ENCODE assay signal across 9 cellular contexts in genomic region chr7:101813414-101814019, GRCh38. TPM values are rescaled to one million over a fixed set of nuclear protein-coding genes. Genes with fewer than 3 reads are reported as not detected.
A peak's percentile ranks its signal among the peaks of the same experiment; 100 is the strongest.
DNase-seq lines count a peak whose midpoint lies in the region; ATAC-seq and TF ChIP-seq lines count a peak whose summit lies in the region.
"Had no signal": no experiment of that assay in that cellular context is flagged by ENCODE, and none has a peak within 500 bp of the region (broad histone marks: within the 10 kb centered on the region; RNA-seq: fewer than 3 reads in every experiment).

No MANE protein-coding gene starts in this region.

- POLR2A ChIA-PET in activated B cell treated with CpG ODN at 0.5 μM for 24 hours (lab: Charles Lee) = interaction anchor here (1.0 to 1.2 kb wide), 3 partner anchors 43 to 178 kb away, joined by 3 to 8 read pairs (median 5); no protein-coding TSS in a partner anchor

- peaks cover 37% of the 10 kb centered on the region for H3K27me3 ChIP-seq in iPS-20b (ENCODE audit: insufficient read depth, low read length)
- H3K27me3 ChIP-seq in thymus (ENCODE audit: control insufficient read depth, insufficient read depth) = peaks cover 2% of the 10 kb centered on the region

- intact Hi-C loops in activated B cell treated with CpG ODN at 0.5 μM for 24 hours (cut with micrococcal nuclease) = loop anchor here (1.0 to 10.0 kb wide), 3 partner anchors 125 to 423 kb away; no protein-coding TSS in a partner anchor

- no peak for ATAC-seq in activated T-cell treated with anti-CD3 and anti-CD28 coated beads, Interleukin-2, amount 50 U/mL, for 4 hours
- no peak for ATAC-seq in activated B cell treated with CpG ODN at 0.5 μM for 24 hours (ENCODE audit: low read depth)
- ATAC-seq in HG03095 (IDR thresholded peaks at IDR 0.05; ENCODE audit: unreplicated experiment) = no peak
- ATAC-seq in GM19035 (IDR thresholded peaks at IDR 0.05; ENCODE audit: unreplicated experiment) = no peak
- ATAC-seq in HG03045 (IDR thresholded peaks at IDR 0.05; ENCODE audit: unreplicated experiment) = no peak

- H3K4me1 Mint-ChIP-seq in activated T-cell treated with anti-CD3 and anti-CD28 coated beads, Interleukin-2, amount 50 U/mL, for 4 hours (ENCODE audit: low read depth) = peaks cover 18% of the 10 kb centered on the region
- peaks cover 15% of the 10 kb centered on the region for H3K4me1 Mint-ChIP-seq in activated B cell treated with CpG ODN at 0.5 μM for 24 hours

- H3K9ac ChIP-seq in iPS-20b (ENCODE audit: low read depth, low read length) = no peak overlapping the region

- H3K27me3 Mint-ChIP-seq in activated T-cell treated with anti-CD3 and anti-CD28 coated beads, Interleukin-2, amount 50 U/mL, for 4 hours (ENCODE audit: low read depth) = no peaks in the 10 kb centered on the region
- no peaks in the 10 kb centered on the region for H3K27me3 Mint-ChIP-seq in activated B cell treated with CpG ODN at 0.5 μM for 24 hours

- WGBS in thymus = 56% methylated on average over 5 of the region's 5 CpGs

- H3K27ac Mint-ChIP-seq in activated B cell treated with CpG ODN at 0.5 μM for 24 hours = no peak overlapping the region

- no peaks in the 10 kb centered on the region for H3K9me3 ChIP-seq in iPS-20b (ENCODE audit: insufficient read depth, low read depth, low read length)
- no peaks in the 10 kb centered on the region for H3K9me3 ChIP-seq in thymus (ENCODE audit: control insufficient read depth)

- DNase-seq in activated T-cell treated with anti-CD3 and anti-CD28 coated beads, Interleukin-2, amount 50 U/mL, for 4 hours = no peak
- DNase-seq in activated T-cell treated with anti-CD3 and anti-CD28 coated beads for 4 hours (no peak), activated B cell treated with CpG ODN at 0.5 μM for 24 hours (no peak)

- peak overlapping the region; percentile 36; the same call in 1 of the 2 replicates for H3K4me3 ChIP-seq in iPS-20b (ENCODE audit: low read length)
- peak overlapping the region; percentile 98 for H3K4me3 ChIP-seq in thymus (ENCODE audit: low read length)

- no peaks in the 10 kb centered on the region for H3K36me3 Mint-ChIP-seq in activated T-cell treated with anti-CD3 and anti-CD28 coated beads, Interleukin-2, amount 50 U/mL, for 4 hours (ENCODE audit: insufficient read depth)
- H3K36me3 Mint-ChIP-seq in activated B cell treated with CpG ODN at 0.5 μM for 24 hours (ENCODE audit: low read depth) = peaks cover 4% of the 10 kb centered on the region

- no peak for TF ChIP-seq CTCF in activated B cell treated with CpG ODN at 0.5 μM for 24 hours (IDR thresholded peaks at IDR 0.05)

- H3K36me3 ChIP-seq in iPS-20b (ENCODE audit: insufficient read depth, low read depth, low read length) (no peaks in the 10 kb centered on the region), thymus (ENCODE audit: control insufficient read depth, insufficient read depth) (no peaks in the 10 kb centered on the region)

- peak overlapping the region; percentile 74 for H3K4me3 Mint-ChIP-seq in activated T-cell treated with anti-CD3 and anti-CD28 coated beads, Interleukin-2, amount 50 U/mL, for 4 hours
- H3K4me3 Mint-ChIP-seq in activated B cell treated with CpG ODN at 0.5 μM for 24 hours = peak overlapping the region; percentile 69

- peaks cover 11% of the 10 kb centered on the region; the same call in 1 of the 2 replicates for H3K4me1 ChIP-seq in iPS-20b (ENCODE audit: insufficient read depth, low read length)
- H3K4me1 ChIP-seq in thymus (ENCODE audit: control insufficient read depth, insufficient read depth, low read length) = peaks cover 3% of the 10 kb centered on the region

- H3K9me3 Mint-ChIP-seq in activated T-cell treated with anti-CD3 and anti-CD28 coated beads, Interleukin-2, amount 50 U/mL, for 4 hours = no peaks in the 10 kb centered on the region
- no peaks in the 10 kb centered on the region for H3K9me3 Mint-ChIP-seq in activated B cell treated with CpG ODN at 0.5 μM for 24 hours

- H3K27ac ChIP-seq in iPS-20b (ENCODE audit: low read length) = no peak overlapping the region
- no peak overlapping the region for H3K27ac ChIP-seq in thymus (ENCODE audit: low read depth)
- H3K27ac ChIP-seq: epithelial cell of prostate had no signal

- CTCF ChIA-PET in activated B cell treated with CpG ODN at 0.5 μM for 24 hours (lab: Charles Lee) = interaction anchor here (1.0 to 1.6 kb wide), 6 partner anchors 10 to 270 kb away, joined by 3 to 19 read pairs (median 4); no protein-coding TSS in a partner anchor

RNA-seq across cellular contexts. Expression of gene CUX1, which starts 3.9 kb away (rescaled TPM):
- 10 to 100 TPM; 18.6 to 21.6 (median 20.7) TPM for total RNA-seq in activated T-cell treated with anti-CD3 and anti-CD28 coated beads, Interleukin-2, amount 50 U/mL, for 4 hours
- total RNA-seq in activated B cell treated with CpG ODN at 0.5 μM for 24 hours = 48.6 and 61.7 TPM in 2 replicates
- polyA plus RNA-seq in thymus = 27.8 TPM
